Comparison of ENCODE assay signal across 8 cellular contexts in genomic region chr12:65335021-65335714, GRCh38. TPM values are rescaled to one million over a fixed set of nuclear protein-coding genes. Genes with fewer than 3 reads are reported as not detected.
DNase-seq lines count a peak whose midpoint lies in the region; ATAC-seq and TF ChIP-seq lines count a peak whose summit lies in the region.
"Had no signal": no experiment of that assay in that cellular context is flagged by ENCODE, and none has a peak within 500 bp of the region (broad histone marks: within the 10 kb centered on the region; RNA-seq: fewer than 3 reads in every experiment).

No MANE protein-coding gene starts in this region.

- 62 to 65% methylated on average over 5 of the region's 5 CpGs for WGBS in body of pancreas, 2 donors
- WGBS in upper lobe of left lung, 2 donors = 58 to 72% methylated on average over 5 of the region's 5 CpGs

- peak; percentile 14 for DNase-seq in HPDE6-E6E7 (ENCODE audit: extremely low spot score)
- DNase-seq in body of pancreas = peak in 2 of 4 donors; percentile 21 to 36
- peak; percentile 51 for DNase-seq in kidney glomerular epithelial cell (lab: John Stamatoyannopoulos, UW)
- DNase-seq in upper lobe of left lung = no peak
- no peak for DNase-seq in ecto neural progenitor cell (ENCODE audit: low spot score)
- no peak for DNase-seq in T-cell
- DNase-seq in NCI-H2029 treated with DMSO at 0.1 percent for 48 hours (lab: John Stamatoyannopoulos, UW) = no peak

- H3K27me3 ChIP-seq in body of pancreas (no peaks in the 10 kb centered on the region), upper lobe of left lung (no peaks in the 10 kb centered on the region)

- no peak overlapping the region for H3K4me3 Mint-ChIP-seq in T-cell
- H3K4me3 Mint-ChIP-seq: activated T-helper 17 cell treated with anti-CD3 and anti-CD28 coated beads, Interleukin-2, amount 50 U/mL, for 72 hours had no signal

- H3K4me3 ChIP-seq in body of pancreas (no peak overlapping the region), upper lobe of left lung (no peak overlapping the region)

- no peak overlapping the region for H3K27ac Mint-ChIP-seq in T-cell
- H3K27ac Mint-ChIP-seq: activated T-helper 17 cell treated with anti-CD3 and anti-CD28 coated beads, Interleukin-2, amount 50 U/mL, for 72 hours had no signal

- CTCF ChIA-PET in T-cell (lab: Charles Lee) = no interaction called here

- POLR2A ChIA-PET in T-cell (lab: Charles Lee) = no interaction called here

- intact Hi-C loops in body of pancreas (cut with DNase I) = no loop called here

- H3K9me3 ChIP-seq in body of pancreas (no peaks in the 10 kb centered on the region), upper lobe of left lung (no peaks in the 10 kb centered on the region)

- ATAC-seq in body of pancreas (peak; percentile 50), upper lobe of left lung (ENCODE audit: low FRiP score in 2 of 2) (peak; percentile 63 to 91), T-cell (replicated peaks in 1 of 4) (no peak)
- ATAC-seq: activated T-helper 17 cell treated with anti-CD3 and anti-CD28 coated beads, Interleukin-2, amount 50 U/mL, for 72 hours had no signal

- TF ChIP-seq POLR2A in body of pancreas (IDR thresholded peaks at IDR 0.05) (no peak), upper lobe of left lung (IDR thresholded peaks at IDR 0.05) (no peak)

- peaks cover 11 to 14% of the 10 kb centered on the region in 2 donors for H3K27me3 Mint-ChIP-seq in T-cell

- H3K4me1 Mint-ChIP-seq in T-cell = no peaks in the 10 kb centered on the region
- H3K4me1 Mint-ChIP-seq: activated T-helper 17 cell treated with anti-CD3 and anti-CD28 coated beads, Interleukin-2, amount 50 U/mL, for 72 hours had no signal

- no peak for TF ChIP-seq EP300 in upper lobe of left lung (IDR thresholded peaks at IDR 0.05)

- no peak for TF ChIP-seq CTCF in body of pancreas (IDR thresholded peaks at IDR 0.05)
- no peak for TF ChIP-seq CTCF in upper lobe of left lung (IDR thresholded peaks at IDR 0.05)

- H3K4me1 ChIP-seq in body of pancreas = no peaks in the 10 kb centered on the region
- H3K4me1 ChIP-seq in upper lobe of left lung = peaks cover 0 to 2% (median 0%) of the 10 kb centered on the region in 4 donors

- H3K36me3 Mint-ChIP-seq in T-cell = no peaks in the 10 kb centered on the region

- no peak overlapping the region for H3K27ac ChIP-seq in body of pancreas
- no peak overlapping the region for H3K27ac ChIP-seq in upper lobe of left lung

- H3K9me3 Mint-ChIP-seq in T-cell = no peaks in the 10 kb centered on the region
- H3K9me3 Mint-ChIP-seq: activated T-helper 17 cell treated with anti-CD3 and anti-CD28 coated beads, Interleukin-2, amount 50 U/mL, for 72 hours had no signal

- H3K36me3 ChIP-seq in body of pancreas (replicated peaks in 1 of 2; ENCODE audit: insufficient read depth in 1 of 2, low read depth in 2 of 2) = no peaks in the 10 kb centered on the region
- peaks cover 0 to 5% (median 0%) of the 10 kb centered on the region in 4 donors for H3K36me3 ChIP-seq in upper lobe of left lung

RNA-seq across cellular contexts. Expression of gene MSRB3, which starts 56.7 kb away (rescaled TPM):
- total RNA-seq in body of pancreas (10 to 100 TPM in 1 of 2 donors, 1 to 10 TPM in 1; 3.6 to 14.5 TPM), upper lobe of left lung (10 to 100 TPM; 15.7 to 76.3 (median 30.4) TPM), T-cell (under 1 TPM; 0.22 to 0.90 (median 0.56) TPM)
- total RNA-seq: activated T-helper 17 cell treated with anti-CD3 and anti-CD28 coated beads, Interleukin-2, amount 50 U/mL, for 72 hours had no signal

Comparison
In these comparisons a context has a peak if more than half of its experiments do, and no peak if none do; other contexts are left out.
1. DNase-seq: peak in HPDE6-E6E7 (single experiment) and kidney glomerular epithelial cell (single experiment); none in upper lobe of left lung (0 of 2), ecto neural progenitor cell (single experiment), T-cell (0 of 34) and NCI-H2029 treated with DMSO at 0.1 percent for 48 hours (single experiment).
2. ATAC-seq: peak in body of pancreas (single experiment) and upper lobe of left lung (2 of 2); none in T-cell (0 of 4).